Comparison of ENCODE assay signal across 14 cellular contexts in genomic region chr14:24900281-24900868, GRCh38.
DNase-seq lines count a peak whose midpoint lies in the region; ATAC-seq and TF ChIP-seq lines count a peak whose summit lies in the region.
"Had no signal": no experiment of that assay in that cellular context is flagged by ENCODE, and none has a peak within 500 bp of the region (broad histone marks: within the 10 kb centered on the region; RNA-seq: fewer than 3 reads in every experiment).

No MANE protein-coding gene starts in this region.

- H3K9me3 Mint-ChIP-seq in HFFc6 = no peaks in the 10 kb centered on the region
- H3K9me3 Mint-ChIP-seq in mesothelial cell of epicardium = no peaks in the 10 kb centered on the region
- H3K9me3 Mint-ChIP-seq: activated naive CD4-positive, alpha-beta T cell treated with anti-CD3 and anti-CD28 coated beads, Interleukin-2, amount 50 U/mL, for 72 hours had no signal

- CTCF ChIA-PET in SK-N-SH (lab: Yijun Ruan, JAX) = interaction anchor here (0.9 kb wide), 1 partner anchor 10 kb away, joined by 3 read pairs; no protein-coding TSS in a partner anchor

- no peaks in the 10 kb centered on the region for H3F3A ChIP-seq in SK-N-SH (replicated peaks; ENCODE audit: insufficient read depth)

- peaks cover 5% of the 10 kb centered on the region; the same call in 1 of the 2 replicates for H3K36me3 Mint-ChIP-seq in HFFc6 (ENCODE audit: low read depth)
- no peaks in the 10 kb centered on the region for H3K36me3 Mint-ChIP-seq in mesothelial cell of epicardium
- H3K36me3 Mint-ChIP-seq: activated naive CD4-positive, alpha-beta T cell treated with anti-CD3 and anti-CD28 coated beads, Interleukin-2, amount 50 U/mL, for 72 hours had no signal

- H3K4me1 ChIP-seq in fibroblast of lung (ENCODE audit: control insufficient read depth, extremely low read depth, insufficient read depth, low read length) (peaks cover 3% of the 10 kb centered on the region), SK-N-SH (ENCODE audit: control insufficient read depth in 1 of 2, insufficient read depth in 2 of 2, low read depth in 1 of 2, low read length in 1 of 2) (no peaks in the 10 kb centered on the region)
- H3K4me1 ChIP-seq: prostate gland had no signal

- 13% methylated on average over 4 of the region's 4 CpGs for WGBS in SK-N-SH (ENCODE audit: low lambda C conversion rate)

- H3K4me2 ChIP-seq in fibroblast of lung (ENCODE audit: extremely low read depth, insufficient read depth, low read length) (peak overlapping the region; percentile 48), SK-N-SH (no peak overlapping the region)

- H3K27ac ChIP-seq in fibroblast of lung (ENCODE audit: insufficient read depth, low read length) = no peak overlapping the region
- peak overlapping the region; percentile 31 for H3K27ac ChIP-seq in temporal lobe (ENCODE audit: low read depth, low read length)
- no peak overlapping the region for H3K27ac ChIP-seq in SK-N-SH (ENCODE audit: low read depth in 2 of 2, low read length in 1 of 2)
- no peak overlapping the region for H3K27ac ChIP-seq in coronary artery

- ATAC-seq in HG02981 (IDR thresholded peaks at IDR 0.05; ENCODE audit: unreplicated experiment) = no peak
- ATAC-seq: activated naive CD4-positive, alpha-beta T cell treated with anti-CD3 and anti-CD28 coated beads, Interleukin-2, amount 50 U/mL, for 72 hours had no signal

- no peak for TF ChIP-seq EP300 in SK-N-SH (IDR thresholded peaks at IDR 0.05; ENCODE audit: borderline replicate concordance in 1 of 2, low read depth in 1 of 2, low read length in 1 of 2)

- H3K4me3 ChIP-seq in fibroblast of lung (replicated peaks in 1 of 4; ENCODE audit: control extremely low read depth in 1 of 4, insufficient read depth in 1 of 4, low read depth in 3 of 4, low read length in 4 of 4) (peak overlapping the region in 1 of 4 experiments; percentile 42), SK-N-SH (ENCODE audit: low read depth in 2 of 2, low read length in 1 of 2) (0 out of 4 replicates have a peak overlapping the region, but pooled peaks of 1 of the 2 experiments have one; percentile 29), coronary artery (no peak overlapping the region)
- H3K4me3 ChIP-seq: prostate gland had no signal

- H3K4me3 Mint-ChIP-seq in HFFc6 (peak overlapping the region; percentile 73), mesothelial cell of epicardium (no peak overlapping the region)

- DNase-seq in HFFc6 = peak; percentile 72
- peak; percentile 41 to 66 for DNase-seq in fibroblast of lung (ENCODE audit: low read depth in 2 of 2)
- no peak for DNase-seq in mesothelial cell of epicardium (ENCODE audit: low spot score in 2 of 2, unreplicated experiment in 2 of 2)
- no peak for DNase-seq in SK-N-SH
- no peak for DNase-seq in coronary artery (ENCODE audit: low spot score)
- DNase-seq in GOT3 (lab: John Stamatoyannopoulos, UW) = no peak
- DNase-seq: erythroblast; KG1; NCI-H226; stimulated activated CD4-positive, alpha-beta T cell treated with anti-CD3 and anti-CD28 coated beads, Interleukin-2, amount 100 ng/mL, for 48 hours had no signal

- H3K36me3 ChIP-seq in fibroblast of lung (ENCODE audit: control insufficient read depth, insufficient read depth, low read length) (no peaks in the 10 kb centered on the region), SK-N-SH (replicated peaks in 1 of 2; ENCODE audit: control insufficient read depth in 1 of 2, insufficient read depth in 2 of 2, low read length in 1 of 2) (no peaks in the 10 kb centered on the region)
- H3K36me3 ChIP-seq: prostate gland had no signal

- H2AFZ ChIP-seq in fibroblast of lung (ENCODE audit: low read length) (peak overlapping the region; percentile 10), SK-N-SH (ENCODE audit: low read depth) (no peak overlapping the region)

- no peaks in the 10 kb centered on the region for H3K79me2 ChIP-seq in fibroblast of lung (ENCODE audit: control insufficient read depth, insufficient read depth, low read length)
- H3K79me2 ChIP-seq in SK-N-SH (ENCODE audit: insufficient read depth) = no peaks in the 10 kb centered on the region

- H3K9ac ChIP-seq in fibroblast of lung (ENCODE audit: insufficient read depth, low read length) (no peak overlapping the region), SK-N-SH (no peak overlapping the region)

- H3K9me2 ChIP-seq in SK-N-SH = no peaks in the 10 kb centered on the region

- no peak for TF ChIP-seq CTCF in HFFc6 (IDR thresholded peaks at IDR 0.05)
- TF ChIP-seq CTCF in fibroblast of lung (conservative IDR thresholded peaks at IDR 0.05 in 1 of 2, IDR thresholded peaks at IDR 0.05 in 1 of 2; ENCODE audit: low read depth in 1 of 2, low read length in 2 of 2) = no peak
- no peak for TF ChIP-seq CTCF in mesothelial cell of epicardium (IDR thresholded peaks at IDR 0.05; ENCODE audit: unreplicated experiment)
- TF ChIP-seq CTCF in SK-N-SH (IDR thresholded peaks at IDR 0.05) = no peak
- TF ChIP-seq CTCF in coronary artery (IDR thresholded peaks at IDR 0.05) = no peak

- H3K4me1 Mint-ChIP-seq in HFFc6 (ENCODE audit: low read depth) (peaks cover 47% of the 10 kb centered on the region), mesothelial cell of epicardium (peaks cover 22% of the 10 kb centered on the region)

- H3K27me3 Mint-ChIP-seq in HFFc6 (ENCODE audit: insufficient read depth) (0 out of 2 replicates have a peak, but pooled peaks cover under 1% of the 10 kb centered on the region), mesothelial cell of epicardium (ENCODE audit: low read depth) (no peaks in the 10 kb centered on the region)

- H3K27ac Mint-ChIP-seq in HFFc6 (peak overlapping the region; percentile 91), mesothelial cell of epicardium (peak overlapping the region; percentile 8)
- H3K27ac Mint-ChIP-seq: activated naive CD4-positive, alpha-beta T cell treated with anti-CD3 and anti-CD28 coated beads, Interleukin-2, amount 50 U/mL, for 72 hours had no signal

- POLR2A ChIA-PET in SK-N-SH (lab: Yijun Ruan, JAX) = no interaction called here

- no peaks in the 10 kb centered on the region for H3K27me3 ChIP-seq in fibroblast of lung (ENCODE audit: control insufficient read depth, insufficient read depth, low read length)
- H3K27me3 ChIP-seq in SK-N-SH (ENCODE audit: insufficient read depth) = no peaks in the 10 kb centered on the region; the same call in 1 of the 2 replicates

- H3K9me3 ChIP-seq in fibroblast of lung (ENCODE audit: control insufficient read depth, insufficient read depth, low read depth, low read length) (no peaks in the 10 kb centered on the region), SK-N-SH (no peaks in the 10 kb centered on the region)
- H3K9me3 ChIP-seq: prostate gland had no signal

- no peak for TF ChIP-seq RAD21 in SK-N-SH (IDR thresholded peaks at IDR 0.05; ENCODE audit: low read length)

- H4K20me1 ChIP-seq in fibroblast of lung (ENCODE audit: control insufficient read depth, extremely low read depth, insufficient read depth, low read length) (no peaks in the 10 kb centered on the region), SK-N-SH (ENCODE audit: insufficient read depth) (no peaks in the 10 kb centered on the region)

TF ChIP-seq in SK-N-SH, 30 proteins besides CTCF, POLR2A, EP300 and RAD21:
- no peak for TF ChIP-seq MXI1 (IDR thresholded peaks at IDR 0.05; ENCODE audit: low read depth, low read length)
- no peak for TF ChIP-seq USF2 (IDR thresholded peaks at IDR 0.05; ENCODE audit: borderline replicate concordance, low read depth, low read length)
- no peak for TF ChIP-seq SIN3A (IDR thresholded peaks at IDR 0.05; ENCODE audit: borderline replicate concordance, low read depth, low read length)
- TF ChIP-seq USF1 (IDR thresholded peaks at IDR 0.05; ENCODE audit: borderline replicate concordance, low read depth) = no peak
- no peak for TF ChIP-seq RFX5 (IDR thresholded peaks at IDR 0.05; ENCODE audit: low read length)
- TF ChIP-seq POLR2AphosphoS5 (IDR thresholded peaks at IDR 0.05; ENCODE audit: low read depth, low read length) = no peak
- no peak for TF ChIP-seq MAX (IDR thresholded peaks at IDR 0.05; ENCODE audit: low read depth)
- no peak for TF ChIP-seq EZH2phosphoT487 (IDR thresholded peaks at IDR 0.05; ENCODE audit: borderline replicate concordance, low read depth)
- no peak for TF ChIP-seq YY1 (IDR thresholded peaks at IDR 0.05; ENCODE audit: low read depth)
- TF ChIP-seq FOXJ3 (CRISPR knock-in tag; IDR thresholded peaks at IDR 0.05) = no peak

Comparison
In these comparisons a context has a peak if more than half of its experiments do, and no peak if none do; other contexts are left out.
1. DNase-seq: peak in HFFc6 (single experiment) and fibroblast of lung (2 of 2); none in mesothelial cell of epicardium (0 of 2), SK-N-SH (single experiment), coronary artery (single experiment) and GOT3 (single experiment).